1 cellular context compared by ENCODE assay signal in genomic region chr21:15182731-15183130, GRCh38.
TF ChIP-seq lines count a peak whose summit lies in the region.

No MANE protein-coding gene starts in this region.

TF ChIP-seq in GM12878, 131 proteins besides CTCF, POLR2A, EP300 and RAD21 (continued from another document):
- TF ChIP-seq ZNF592 (IDR thresholded peaks at IDR 0.05) = no peak
- TF ChIP-seq ZBTB4 (CRISPR knock-in tag; IDR thresholded peaks at IDR 0.05) = no peak
- no peak for TF ChIP-seq ATF3 (IDR thresholded peaks at IDR 0.05; ENCODE audit: borderline replicate concordance, extremely low read depth, low read depth, low read length)
- TF ChIP-seq IKZF1 (conservative IDR thresholded peaks at IDR 0.05) = no peak
- peak; percentile 15; the same call in 1 of the 2 replicates for TF ChIP-seq CREM (IDR thresholded peaks at IDR 0.05; ENCODE audit: low read depth)
- no peak for TF ChIP-seq USF1 (IDR thresholded peaks at IDR 0.05; ENCODE audit: borderline replicate concordance, extremely low read length, insufficient read depth, low read depth, low read length)
